ENCODE assay signal across 16 cellular contexts in the genomic region with DNA sequence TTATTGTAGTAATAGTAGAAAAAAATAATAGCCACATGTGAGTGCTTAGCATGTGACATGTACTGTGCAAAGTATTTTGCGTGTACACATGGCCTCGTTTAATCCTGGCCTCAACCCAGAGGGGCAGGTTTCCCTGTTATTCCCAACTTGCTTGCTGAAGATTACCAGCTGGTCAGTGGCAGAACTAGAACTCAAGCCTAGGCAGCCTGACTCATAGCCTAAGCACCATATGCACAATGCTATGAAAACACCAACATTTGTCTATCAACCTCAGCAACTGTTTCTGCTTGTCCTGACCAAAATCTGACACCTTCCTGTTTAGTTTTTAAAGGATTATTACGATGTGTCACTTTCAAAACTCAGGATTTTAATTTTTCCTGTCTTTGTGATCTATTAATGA.
DNase-seq lines count a peak whose midpoint lies in the region; ATAC-seq and TF ChIP-seq lines count a peak whose summit lies in the region.
"Had no signal": no experiment of that assay in that cellular context is flagged by ENCODE, and none has a peak within 500 bp of the region (broad histone marks: within the 10 kb centered on the region; RNA-seq: fewer than 3 reads in every experiment).

No MANE protein-coding gene starts in this region.

- H3K27me3 ChIP-seq in IMR-90 (ENCODE audit: control insufficient read depth, insufficient read depth, low read length) (no peaks in the 10 kb centered on the region), left ventricle myocardium inferior (ENCODE audit: low read depth) (no peaks in the 10 kb centered on the region)
- H3K27me3 ChIP-seq: BLaER1 had no signal

- H4K20me1 ChIP-seq in IMR-90 (ENCODE audit: insufficient read depth, low read length) = no peaks in the 10 kb centered on the region; the same call in 1 of the 2 replicates
- H4K20me1 ChIP-seq: BLaER1 had no signal

- no peaks in the 10 kb centered on the region for H3K36me3 Mint-ChIP-seq in type B pancreatic cell

- H4K8ac ChIP-seq in IMR-90 (ENCODE audit: low read depth in 2 of 2, low read length in 2 of 2) = no peak overlapping the region

- TF ChIP-seq POLR2A in IMR-90 (IDR thresholded peaks at IDR 0.05; ENCODE audit: low read depth, low read length) = no peak

- H2BK120ac ChIP-seq in IMR-90 (ENCODE audit: low read depth, low read length) = no peak overlapping the region

- no peak overlapping the region for H4K91ac ChIP-seq in IMR-90 (ENCODE audit: insufficient read depth, low read depth, low read length)

- H4K5ac ChIP-seq in IMR-90 (ENCODE audit: low read depth, low read length) = no peak overlapping the region

- peaks cover 7% of the 10 kb centered on the region for H3K9me1 ChIP-seq in IMR-90 (ENCODE audit: insufficient read depth, low read length)

- H3K27me3 Mint-ChIP-seq in type B pancreatic cell = no peaks in the 10 kb centered on the region
- H3K27me3 Mint-ChIP-seq: CD8-positive, alpha-beta memory T cell had no signal

- no peak overlapping the region for H3K4me2 ChIP-seq in IMR-90 (ENCODE audit: low read depth, low read length)
- H3K4me2 ChIP-seq: BLaER1, GM23338 had no signal

- no peak overlapping the region for H3K14ac ChIP-seq in IMR-90 (replicated peaks; ENCODE audit: low read depth, low read length)

- in situ Hi-C loops in IMR-90 (cut with MboI; ENCODE audit: low sequenced_read_pairs) = no loop called here

- no peak overlapping the region for H3K18ac ChIP-seq in IMR-90 (ENCODE audit: low read depth, low read length)

- DNase-seq in IMR-90 (peak; percentile 30), caudate nucleus (lab: John Stamatoyannopoulos, UW) (no peak), fibroblast of the aortic adventitia (ENCODE audit: low read depth) (peak; percentile 8), type B pancreatic cell (ENCODE audit: extremely low spot score, unreplicated experiment) (no peak), NCI-H146 (lab: John Stamatoyannopoulos, UW) (no peak), left ventricle myocardium inferior (no peak), HuH-7 (ENCODE audit: low spot score) (no peak)
- DNase-seq: CD8-positive, alpha-beta memory T cell; Karpas-422; NCI-H187 treated with DMSO at 0.1 percent for 48 hours; NCI-H2171; NK-92 treated with Interleukin-12 subunit alpha and Interleukin-12 subunit beta, amount 100 ng/mL, for 24 hours; SHP77 had no signal

- H3K4ac ChIP-seq in IMR-90 (ENCODE audit: low read depth, low read length) = no peak overlapping the region

- TF ChIP-seq RAD21 in IMR-90 (IDR thresholded peaks at IDR 0.05; ENCODE audit: low read length) = no peak

- H3K27ac Mint-ChIP-seq in type B pancreatic cell = no peak overlapping the region
- H3K27ac Mint-ChIP-seq: GM23338 had no signal

- H3K56ac ChIP-seq in IMR-90 (ENCODE audit: extremely low read depth, insufficient read depth, low read length) = no peak overlapping the region

- POLR2A ChIA-PET in IMR-90 (lab: Charles Lee; ENCODE audit: unreplicated experiment) = no interaction called here

- H3K4me1 ChIP-seq in IMR-90 (ENCODE audit: control insufficient read depth, insufficient read depth, low read length) = peaks cover 4% of the 10 kb centered on the region
- H3K4me1 ChIP-seq in left ventricle myocardium inferior = peaks cover 17% of the 10 kb centered on the region

- H2BK5ac ChIP-seq in IMR-90 (ENCODE audit: low read depth, low read length, poor library complexity, severe bottlenecking) = no peak overlapping the region

- peaks cover 11% of the 10 kb centered on the region for H3K4me1 Mint-ChIP-seq in type B pancreatic cell (ENCODE audit: unreplicated experiment)

- peak; percentile 38; the same call in 1 of the 2 replicates for ATAC-seq in IMR-90 (ENCODE audit: low read depth)
- ATAC-seq: GM23338, SK-N-SH treated with all-trans-retinoic acid at 6 μM for 48 hours had no signal

- WGBS in IMR-90 (ENCODE audit: extremely low coverage in 2 of 2, insufficient read length in 1 of 2), 2 experiments = 63% methylated on average over 2 of the region's 3 CpGs; no CpG with 5 or more reads in 1 of the 2 experiments

- H2AK5ac ChIP-seq in IMR-90 (ENCODE audit: low read depth, low read length) = peak overlapping the region; percentile 29; the same call in 1 of the 2 replicates

- CTCF ChIA-PET in IMR-90 (lab: Yijun Ruan, JAX) = no interaction called here

- peaks cover 0 to 12% of the 10 kb centered on the region in 2 experiments; a peak in 2 of 4 replicates for H3K79me1 ChIP-seq in IMR-90 (ENCODE audit: low read depth in 1 of 2, low read length in 2 of 2)

- no peak overlapping the region for H3K4me3 Mint-ChIP-seq in type B pancreatic cell
- H3K4me3 Mint-ChIP-seq: CD8-positive, alpha-beta memory T cell; GM23338 had no signal

- H2BK15ac ChIP-seq in IMR-90 (ENCODE audit: low read depth, low read length) = peak overlapping the region; percentile 62; the same call in 2 of the 3 replicates

- no peak for TF ChIP-seq CTCF in IMR-90 (conservative IDR thresholded peaks at IDR 0.05; ENCODE audit: low read depth, low read length)
- no peak for TF ChIP-seq CTCF in fibroblast of the aortic adventitia (IDR thresholded peaks at IDR 0.05; ENCODE audit: insufficient read depth, low read length)
- no peak for TF ChIP-seq CTCF in type B pancreatic cell (conservative IDR thresholded peaks at IDR 0.05)
- TF ChIP-seq CTCF in left ventricle myocardium inferior (IDR thresholded peaks at IDR 0.05; ENCODE audit: borderline replicate concordance) = no peak

- no peaks in the 10 kb centered on the region for H3K36me3 ChIP-seq in IMR-90 (ENCODE audit: control insufficient read depth, insufficient read depth, low read length)
- H3K36me3 ChIP-seq in left ventricle myocardium inferior = no peaks in the 10 kb centered on the region
- H3K36me3 ChIP-seq: BLaER1 had no signal

- H2AFZ ChIP-seq in IMR-90 (replicated peaks; ENCODE audit: low read length, poor library complexity) = no peak overlapping the region
- H2AFZ ChIP-seq: GM23338 had no signal

- no TSS peak for BruUV-seq in IMR-90 (replicated peaks; lab: Mats Ljungman, UMichigan)

- no peak overlapping the region; the same call in 1 of the 2 replicates for H3K23ac ChIP-seq in IMR-90 (ENCODE audit: low read depth, low read length)

- dilution Hi-C loops in IMR-90 (cut with HindIII; ENCODE audit: low sequenced_read_pairs, unreplicated experiment) = no loop called here

- no peak overlapping the region for H3K9ac ChIP-seq in IMR-90 (ENCODE audit: low read depth, low read length)
- H3K9ac ChIP-seq: BLaER1 had no signal

- H2BK20ac ChIP-seq in IMR-90 (ENCODE audit: low read depth, low read length) = no peak overlapping the region

- H3K9me3 ChIP-seq in IMR-90 (ENCODE audit: control insufficient read depth, insufficient read depth, low read length) = no peaks in the 10 kb centered on the region
- H3K9me3 ChIP-seq in left ventricle myocardium inferior (replicated peaks) = no peaks in the 10 kb centered on the region
- H3K9me3 ChIP-seq: BLaER1 had no signal

- no peaks in the 10 kb centered on the region for H3K9me3 Mint-ChIP-seq in type B pancreatic cell
- H3K9me3 Mint-ChIP-seq: CD8-positive, alpha-beta memory T cell; GM23338 had no signal

- H3K27ac ChIP-seq in IMR-90 (ENCODE audit: insufficient read depth, low read length) (no peak overlapping the region), caudate nucleus (ENCODE audit: low read depth, low read length) (peak overlapping the region; percentile 69), left ventricle myocardium inferior (replicated peaks) (no peak overlapping the region)
- H3K27ac ChIP-seq: BLaER1 had no signal

- no peak overlapping the region for H3K4me3 ChIP-seq in IMR-90 (ENCODE audit: insufficient read depth, low read depth, low read length)
- no peak overlapping the region for H3K4me3 ChIP-seq in fibroblast of the aortic adventitia (ENCODE audit: low read depth, low read length)
- H3K4me3 ChIP-seq in left ventricle myocardium inferior = no peak overlapping the region
- H3K4me3 ChIP-seq: BLaER1, GM23338 had no signal

- intact Hi-C loops in IMR-90 (cut with micrococcal nuclease) (loop anchor here (10.0 kb wide), 1 partner anchor 229 kb away; no protein-coding TSS in a partner anchor), left ventricle myocardium inferior (cut with micrococcal nuclease) (no loop called here)

- H2AK9ac ChIP-seq in IMR-90 (replicated peaks; ENCODE audit: low read depth, low read length, poor library complexity) = no peak overlapping the region

TF ChIP-seq in IMR-90, 13 proteins besides CTCF, POLR2A, EP300 and RAD21:
- TF ChIP-seq CHD1 (IDR thresholded peaks at IDR 0.05; ENCODE audit: low read depth, low read length) (no peak), RFX5 (IDR thresholded peaks at IDR 0.05; ENCODE audit: low read depth, low read length) (no peak), NFE2L2 (IDR thresholded peaks at IDR 0.05; ENCODE audit: low read depth, low read length) (no peak), BHLHE40 (IDR thresholded peaks at IDR 0.05; ENCODE audit: low read depth, low read length) (no peak), MAZ (IDR thresholded peaks at IDR 0.05; ENCODE audit: borderline replicate concordance, low read depth, low read length) (no peak), MXI1 (IDR thresholded peaks at IDR 0.05; ENCODE audit: borderline replicate concordance, low read depth, low read length) (no peak), FOS (IDR thresholded peaks at IDR 0.05; ENCODE audit: low read depth, low read length) (no peak), SMC3 (IDR thresholded peaks at IDR 0.05; ENCODE audit: low read depth, low read length) (no peak), CEBPB (IDR thresholded peaks at IDR 0.05; ENCODE audit: low read depth, low read length) (no peak), MAFK (IDR thresholded peaks at IDR 0.05; ENCODE audit: low read depth, low read length) (no peak)
- TF ChIP-seq, protein P1, sequence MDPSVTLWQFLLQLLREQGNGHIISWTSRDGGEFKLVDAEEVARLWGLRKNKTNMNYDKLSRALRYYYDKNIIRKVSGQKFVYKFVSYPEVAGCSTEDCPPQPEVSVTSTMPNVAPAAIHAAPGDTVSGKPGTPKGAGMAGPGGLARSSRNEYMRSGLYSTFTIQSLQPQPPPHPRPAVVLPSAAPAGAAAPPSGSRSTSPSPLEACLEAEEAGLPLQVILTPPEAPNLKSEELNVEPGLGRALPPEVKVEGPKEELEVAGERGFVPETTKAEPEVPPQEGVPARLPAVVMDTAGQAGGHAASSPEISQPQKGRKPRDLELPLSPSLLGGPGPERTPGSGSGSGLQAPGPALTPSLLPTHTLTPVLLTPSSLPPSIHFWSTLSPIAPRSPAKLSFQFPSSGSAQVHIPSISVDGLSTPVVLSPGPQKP (IDR thresholded peaks at IDR 0.05; ENCODE audit: borderline replicate concordance, low read depth, low read length) = no peak
- TF ChIP-seq, protein P2, sequence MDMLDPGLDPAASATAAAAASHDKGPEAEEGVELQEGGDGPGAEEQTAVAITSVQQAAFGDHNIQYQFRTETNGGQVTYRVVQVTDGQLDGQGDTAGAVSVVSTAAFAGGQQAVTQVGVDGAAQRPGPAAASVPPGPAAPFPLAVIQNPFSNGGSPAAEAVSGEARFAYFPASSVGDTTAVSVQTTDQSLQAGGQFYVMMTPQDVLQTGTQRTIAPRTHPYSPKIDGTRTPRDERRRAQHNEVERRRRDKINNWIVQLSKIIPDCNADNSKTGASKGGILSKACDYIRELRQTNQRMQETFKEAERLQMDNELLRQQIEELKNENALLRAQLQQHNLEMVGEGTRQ (IDR thresholded peaks at IDR 0.05; ENCODE audit: low read depth, low read length) = no peak

Comparison
In these comparisons a context has a peak if more than half of its experiments do, and no peak if none do; other contexts are left out.
1. DNase-seq: peak in IMR-90 (single experiment) and fibroblast of the aortic adventitia (single experiment); none in caudate nucleus (0 of 61), type B pancreatic cell (single experiment), NCI-H146 (single experiment), left ventricle myocardium inferior (single experiment) and HuH-7 (single experiment).